ENCODE assay signal across 7 cellular contexts in the genomic region with DNA sequence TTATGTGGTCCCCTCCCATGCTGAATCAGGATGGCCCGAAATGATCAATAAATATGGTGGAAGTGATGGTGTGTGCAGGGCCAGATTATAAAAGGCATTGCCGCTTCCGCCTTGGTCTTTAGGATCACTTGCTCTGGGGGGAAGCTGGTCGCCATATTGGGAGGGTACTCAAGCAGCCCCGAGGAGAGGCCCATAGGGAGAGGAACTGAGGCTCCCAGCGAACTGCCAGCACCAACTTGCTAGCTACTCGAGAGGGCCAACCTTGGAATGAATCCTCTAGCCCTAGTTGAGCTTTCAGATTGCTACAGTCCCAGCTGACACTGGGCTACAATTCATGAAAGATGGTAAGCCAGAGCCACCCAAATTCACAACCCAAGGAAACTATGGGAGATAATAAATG. TPM values are rescaled to one million over a fixed set of nuclear protein-coding genes. Genes with fewer than 3 reads are reported as not detected.
"Had no signal": no experiment of that assay in that cellular context is flagged by ENCODE, and none has a peak within 500 bp of the region (broad histone marks: within the 10 kb centered on the region; RNA-seq: fewer than 3 reads in every experiment).

No MANE protein-coding gene starts in this region.

RNA-seq across cellular contexts. Expression of gene CA5A, which starts 48.0 kb away (rescaled TPM):
- total RNA-seq: GM23248, GM23338, H1, H4, H7, H9, HFFc6 had no signal
- polyA plus RNA-seq: GM23248, GM23338, H1 had no signal
